ENCODE assay signal across 23 cellular contexts in genomic region chr1:17068789-17069188, GRCh38.
"Had no signal": no experiment of that assay in that cellular context is flagged by ENCODE, and none has a peak within 500 bp of the region (broad histone marks: within the 10 kb centered on the region; RNA-seq: fewer than 3 reads in every experiment).

No MANE protein-coding gene starts in this region.

- H3K9me3 Mint-ChIP-seq: mesothelial cell of epicardium; natural killer cell; stimulated activated effector memory CD8-positive, alpha-beta T cell treated with anti-CD3 and anti-CD28 coated beads, Interleukin-12 subunit alpha, Interleukin-12 subunit beta, amount 100 ng/mL, for 72 hours; stimulated activated naive CD8-positive, alpha-beta T cell treated with anti-CD3 and anti-CD28 coated beads, Interleukin-15, Interleukin-2, amounts not matched to agents 100 ng/mL and 50 ng/mL, for 24 hours; type B pancreatic cell had no signal

- H3K9me3 ChIP-seq: ovary, prostate gland, uterus had no signal

- DNase-seq: islet precursor cell; left ventricle myocardium inferior; mesendoderm; naive B cell; natural killer cell; nephron progenitor cell; ovary; retina; right cardiac atrium; stimulated activated CD4-positive, alpha-beta T cell treated with anti-CD3 and anti-CD28 coated beads, Interleukin-4, amount 100 ng/mL, for 24 hours; stimulated activated naive CD4-positive, alpha-beta T cell; uterus had no signal

- H3K36me3 Mint-ChIP-seq: mesothelial cell of epicardium; naive B cell; natural killer cell; neural progenitor cell; stimulated activated effector memory CD8-positive, alpha-beta T cell treated with anti-CD3 and anti-CD28 coated beads, Interleukin-12 subunit alpha, Interleukin-12 subunit beta, amount 100 ng/mL, for 72 hours; type B pancreatic cell had no signal

- H3K27me3 ChIP-seq: hepatocyte, neural progenitor cell, ovary, uterus had no signal

- H3K4me3 ChIP-seq: hepatocyte, left ventricle myocardium inferior, lung, neural progenitor cell, ovary, prostate gland, skin epidermis, tibial nerve, uterus had no signal

- H3K27me3 Mint-ChIP-seq: stimulated activated naive CD8-positive, alpha-beta T cell treated with anti-CD3 and anti-CD28 coated beads, Interleukin-15, Interleukin-2, amounts not matched to agents 100 ng/mL and 50 ng/mL, for 24 hours; type B pancreatic cell had no signal

- H3K27ac Mint-ChIP-seq: mesothelial cell of epicardium; naive B cell; natural killer cell; nephron progenitor cell; neural progenitor cell; stimulated activated effector memory CD8-positive, alpha-beta T cell treated with anti-CD3 and anti-CD28 coated beads, Interleukin-12 subunit alpha, Interleukin-12 subunit beta, amount 100 ng/mL, for 72 hours; stimulated activated naive CD8-positive, alpha-beta T cell treated with anti-CD3 and anti-CD28 coated beads, Interleukin-15, Interleukin-2, amounts not matched to agents 100 ng/mL and 50 ng/mL, for 24 hours; type B pancreatic cell had no signal

- H3K36me3 ChIP-seq: left ventricle myocardium inferior, neural progenitor cell, ovary, prostate gland, tibial nerve, uterus had no signal

- H3K27ac ChIP-seq: hepatocyte, left ventricle myocardium inferior, neural progenitor cell, ovary, prostate gland, skin epidermis, tibial nerve, uterus had no signal

- ATAC-seq: natural killer cell; right cardiac atrium; sciatic nerve; stimulated activated effector memory CD8-positive, alpha-beta T cell treated with anti-CD3 and anti-CD28 coated beads, Interleukin-12 subunit alpha, Interleukin-12 subunit beta, amount 100 ng/mL, for 72 hours had no signal

- H3K4me1 ChIP-seq: neural progenitor cell, prostate gland, tibial nerve, uterus had no signal

- H3K4me1 Mint-ChIP-seq: mesothelial cell of epicardium; naive B cell; natural killer cell; neural progenitor cell; stimulated activated effector memory CD8-positive, alpha-beta T cell treated with anti-CD3 and anti-CD28 coated beads, Interleukin-12 subunit alpha, Interleukin-12 subunit beta, amount 100 ng/mL, for 72 hours had no signal

- H3K4me3 Mint-ChIP-seq: mesothelial cell of epicardium; natural killer cell; nephron progenitor cell; neural progenitor cell; stimulated activated effector memory CD8-positive, alpha-beta T cell treated with anti-CD3 and anti-CD28 coated beads, Interleukin-12 subunit alpha, Interleukin-12 subunit beta, amount 100 ng/mL, for 72 hours; stimulated activated naive CD8-positive, alpha-beta T cell treated with anti-CD3 and anti-CD28 coated beads, Interleukin-15, Interleukin-2, amounts not matched to agents 100 ng/mL and 50 ng/mL, for 24 hours; type B pancreatic cell had no signal
